9 cellular contexts compared by ENCODE assay signal in the genomic region with DNA sequence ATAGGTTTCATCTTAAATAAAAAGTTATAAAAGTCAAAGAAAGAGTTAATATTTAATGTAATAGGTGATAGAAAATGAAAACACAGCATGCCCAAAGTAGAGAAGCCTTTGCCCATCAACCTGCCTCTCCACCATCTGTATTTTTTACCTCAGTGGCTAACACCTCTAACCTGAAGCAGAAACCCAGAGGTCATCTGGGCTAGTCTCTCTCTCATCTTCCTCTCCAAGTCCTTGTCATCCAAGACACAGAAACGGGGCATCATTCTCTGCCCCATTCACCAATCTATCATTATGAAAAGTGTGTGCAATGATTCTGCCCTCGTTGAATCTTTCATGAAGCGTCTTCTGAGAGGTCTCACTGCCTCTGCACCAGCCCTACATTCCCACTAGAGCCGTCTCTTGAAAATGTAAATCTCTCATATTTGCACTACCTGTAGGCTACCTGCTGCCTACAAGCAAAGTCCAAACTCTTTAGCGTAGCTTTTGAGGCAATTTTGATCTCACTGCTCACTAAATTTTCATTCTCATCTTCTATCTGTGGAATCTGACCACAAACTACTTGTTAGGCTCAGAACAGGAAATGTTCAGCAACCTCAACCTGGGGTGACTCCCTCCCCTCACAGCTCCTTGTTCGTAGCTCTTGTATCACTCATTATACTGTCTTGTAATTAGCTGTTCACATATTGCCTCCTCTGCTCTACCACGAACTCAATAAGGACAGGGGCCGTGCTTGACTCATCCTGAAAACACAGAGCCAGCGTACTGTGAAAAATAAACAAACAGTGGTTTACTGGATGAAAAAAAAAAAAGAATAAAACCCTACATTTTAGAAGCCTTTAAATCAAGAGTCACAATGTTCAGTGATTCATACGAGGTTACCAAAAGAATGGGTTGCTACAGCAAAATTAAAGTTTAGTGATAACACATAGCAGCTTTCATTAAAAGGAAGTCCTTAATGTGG.
DNase-seq lines count a peak whose midpoint lies in the region; ATAC-seq, FAIRE-seq and TF ChIP-seq lines count a peak whose summit lies in the region.
"Had no signal": no experiment of that assay in that cellular context is flagged by ENCODE, and none has a peak within 500 bp of the region (broad histone marks: within the 10 kb centered on the region; RNA-seq: fewer than 3 reads in every experiment).

No MANE protein-coding gene starts in this region.

- DNase-seq in DMS53 (lab: John Stamatoyannopoulos, UW) (peak; percentile 39), DMS53 treated with DMSO at 0.1 percent for 48 hours (lab: John Stamatoyannopoulos, UW; ENCODE audit: unreplicated experiment) (no peak), small intestine (peak; percentile 16), NCI-H2107 treated with DMSO at 0.1 percent for 48 hours (lab: John Stamatoyannopoulos, UW; ENCODE audit: unreplicated experiment) (no peak), GM10266 (ENCODE audit: extremely low spot score) (no peak), NCI-H2227 treated with DMSO at 0.1 percent for 48 hours (lab: John Stamatoyannopoulos, UW) (no peak)
- peak; percentile 16 for DNase-seq in activated T-cell treated with anti-CD3 and anti-CD28 coated beads, Interleukin-2, amount 50 U/mL, for 4 hours

- H3K36me3 ChIP-seq in small intestine (ENCODE audit: control insufficient read depth in 2 of 2, insufficient read depth in 2 of 2, low read length in 2 of 2), result no peaks in the 10 kb centered on the region

- no peak for TF ChIP-seq CTCF in GM10266 (IDR thresholded peaks at IDR 0.05; ENCODE audit: control insufficient read depth, insufficient read depth, low read depth, missing control alignments)

- no peaks in the 10 kb centered on the region for H3K4me1 ChIP-seq in small intestine (ENCODE audit: control insufficient read depth in 2 of 2, insufficient read depth in 1 of 2, low read depth in 1 of 2, low read length in 1 of 2)

- peak overlapping the region; percentile 33 for H3K4me3 Mint-ChIP-seq in activated T-cell treated with anti-CD3 and anti-CD28 coated beads, Interleukin-2, amount 50 U/mL, for 4 hours

- no peaks in the 10 kb centered on the region for H3K9me3 Mint-ChIP-seq in activated T-cell treated with anti-CD3 and anti-CD28 coated beads, Interleukin-2, amount 50 U/mL, for 4 hours

- H3K9me3 ChIP-seq in small intestine (ENCODE audit: control insufficient read depth, low read depth), result no peaks in the 10 kb centered on the region

- peak; percentile 78 for ATAC-seq in HG03439 (IDR thresholded peaks at IDR 0.05; ENCODE audit: unreplicated experiment)
- ATAC-seq in activated T-cell treated with anti-CD3 and anti-CD28 coated beads, Interleukin-2, amount 50 U/mL, for 4 hours, result peak; percentile 99 to 100

- H3K4me3 ChIP-seq in small intestine (ENCODE audit: low read depth in 1 of 2, low read length in 2 of 2), result no peak overlapping the region

- H3K4me1 Mint-ChIP-seq in activated T-cell treated with anti-CD3 and anti-CD28 coated beads, Interleukin-2, amount 50 U/mL, for 4 hours (ENCODE audit: low read depth), result peaks cover 25% of the 10 kb centered on the region

- 55 to 77% (median 63%) methylated on average over 10 of the region's 10 CpGs for WGBS in small intestine, 3 donors

- H3K27me3 ChIP-seq in small intestine (ENCODE audit: control insufficient read depth in 2 of 2, insufficient read depth in 2 of 2, low read length in 2 of 2), result no peaks in the 10 kb centered on the region

- no peak for FAIRE-seq in small intestine (lab: Jason Lieb, UNC)

- no peak overlapping the region for H3K27ac ChIP-seq in small intestine (ENCODE audit: low read depth in 1 of 2, low read length in 1 of 2)
- H3K27ac ChIP-seq: 22Rv1 had no signal

- no peaks in the 10 kb centered on the region for H3K36me3 Mint-ChIP-seq in activated T-cell treated with anti-CD3 and anti-CD28 coated beads, Interleukin-2, amount 50 U/mL, for 4 hours (ENCODE audit: insufficient read depth)

- no peaks in the 10 kb centered on the region for H3K27me3 Mint-ChIP-seq in activated T-cell treated with anti-CD3 and anti-CD28 coated beads, Interleukin-2, amount 50 U/mL, for 4 hours (ENCODE audit: low read depth)

Comparison
In these comparisons a context has a peak if more than half of its experiments do, and no peak if none do; other contexts are left out.
1. DNase-seq: peak in DMS53 (single experiment), activated T-cell treated with anti-CD3 and anti-CD28 coated beads, Interleukin-2, amount 50 U/mL, for 4 hours (single experiment) and small intestine (single experiment); none in DMS53 treated with DMSO at 0.1 percent for 48 hours (single experiment), NCI-H2107 treated with DMSO at 0.1 percent for 48 hours (single experiment), GM10266 (single experiment) and NCI-H2227 treated with DMSO at 0.1 percent for 48 hours (single experiment).